Comparison of ENCODE assay signal across 20 cellular contexts in genomic region chr6:7232351-7232750, GRCh38.
"Had no signal": no experiment of that assay in that cellular context is flagged by ENCODE, and none has a peak within 500 bp of the region (broad histone marks: within the 10 kb centered on the region; RNA-seq: fewer than 3 reads in every experiment).

No MANE protein-coding gene starts in this region.

- H3K9me3 Mint-ChIP-seq: activated naive CD4-positive, alpha-beta T cell treated with anti-CD3 and anti-CD28 coated beads for 36 hours; brain; central memory CD8-positive, alpha-beta T cell; dendritic cell treated with granulocyte-macrophage colony-stimulating factor and Interleukin-4, amounts not matched to agents 40 ng/mL and 50 ng/mL, for 4 days; natural killer cell treated with Interleukin-12 subunit alpha and Interleukin-12 subunit beta and Interleukin-15 and Interleukin-18, amount 100 ng/mL, for 72 hours had no signal

- H3K36me3 Mint-ChIP-seq: natural killer cell treated with Interleukin-12 subunit alpha and Interleukin-12 subunit beta and Interleukin-15 and Interleukin-18, amount 100 ng/mL, for 72 hours had no signal

- H3K27ac Mint-ChIP-seq: activated naive CD4-positive, alpha-beta T cell treated with anti-CD3 and anti-CD28 coated beads for 36 hours; dendritic cell treated with granulocyte-macrophage colony-stimulating factor and Interleukin-4, amounts not matched to agents 40 ng/mL and 50 ng/mL, for 4 days; natural killer cell treated with Interleukin-12 subunit alpha and Interleukin-12 subunit beta and Interleukin-15 and Interleukin-18, amount 100 ng/mL, for 72 hours had no signal

- H3K9me3 ChIP-seq: psoas muscle, sigmoid colon, stomach, thoracic aorta had no signal

- FAIRE-seq: TTC549, urothelium cell line had no signal

- H3K4me1 ChIP-seq: sigmoid colon had no signal

- H3K27me3 Mint-ChIP-seq: brain; central memory CD8-positive, alpha-beta T cell; dendritic cell treated with granulocyte-macrophage colony-stimulating factor and Interleukin-4, amounts not matched to agents 40 ng/mL and 50 ng/mL, for 4 days; natural killer cell treated with Interleukin-12 subunit alpha and Interleukin-12 subunit beta and Interleukin-15 and Interleukin-18, amount 100 ng/mL, for 72 hours had no signal

- H3K27me3 ChIP-seq: sigmoid colon, stomach had no signal

- H3K4me3 ChIP-seq: lung, psoas muscle, sigmoid colon, stomach, thoracic aorta had no signal

- ATAC-seq: esophagus mucosa; left cardiac atrium; natural killer cell treated with Interleukin-12 subunit alpha and Interleukin-12 subunit beta and Interleukin-15 and Interleukin-18, amount 100 ng/mL, for 72 hours; psoas muscle had no signal

- H3K4me1 Mint-ChIP-seq: brain had no signal

- H3K4me3 Mint-ChIP-seq: activated naive CD4-positive, alpha-beta T cell treated with anti-CD3 and anti-CD28 coated beads for 36 hours; brain; central memory CD8-positive, alpha-beta T cell; dendritic cell treated with granulocyte-macrophage colony-stimulating factor and Interleukin-4, amounts not matched to agents 40 ng/mL and 50 ng/mL, for 4 days; natural killer cell treated with Interleukin-12 subunit alpha and Interleukin-12 subunit beta and Interleukin-15 and Interleukin-18, amount 100 ng/mL, for 72 hours had no signal

- H3K27ac ChIP-seq: psoas muscle, sigmoid colon, thoracic aorta had no signal

- DNase-seq: activated CD4-positive, CD25-positive, alpha-beta regulatory T cell; activated naive CD4-positive, alpha-beta T cell treated with anti-CD3 and anti-CD28 coated beads for 36 hours; amniotic stem cell; hypothalamus; left cardiac atrium; nucleus accumbens; psoas muscle; stimulated activated CD4-positive, alpha-beta T cell treated with anti-CD3 and anti-CD28 coated beads, Interleukin-12 subunit alpha, Interleukin-12 subunit beta, amount 100 ng/mL, for 4 hours; stomach; T-helper 2 cell had no signal
